13 cellular contexts compared by ENCODE assay signal in the genomic region with DNA sequence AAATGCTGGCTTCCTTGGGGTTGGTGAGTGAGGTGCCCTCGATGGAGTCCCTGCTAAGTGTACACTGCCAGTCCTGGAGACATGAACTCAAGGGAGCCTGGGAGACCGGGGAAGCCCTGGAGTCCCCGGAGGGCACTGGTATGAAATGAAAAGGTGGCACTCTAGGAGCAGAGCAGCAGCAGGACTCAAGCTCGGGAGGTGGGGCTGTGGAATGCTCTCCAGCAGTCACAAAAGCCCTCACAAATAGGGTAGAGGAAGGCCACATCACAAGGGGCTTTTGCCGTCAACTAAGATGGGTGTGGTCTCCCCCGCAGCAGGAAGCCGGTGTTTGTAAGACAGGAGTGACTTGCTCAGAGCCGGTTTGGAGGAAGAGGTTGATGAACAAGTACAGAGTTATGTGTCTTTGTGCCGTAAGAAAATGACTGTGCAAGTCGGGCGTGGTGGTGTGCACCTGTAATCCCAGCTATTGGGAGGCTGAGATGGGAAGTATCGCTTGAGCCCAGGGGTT. TPM values are rescaled to one million over a fixed set of nuclear protein-coding genes. Genes with fewer than 3 reads are reported as not detected.
DNase-seq lines count a peak whose midpoint lies in the region; ATAC-seq and TF ChIP-seq lines count a peak whose summit lies in the region.
"Had no signal": no experiment of that assay in that cellular context is flagged by ENCODE, and none has a peak within 500 bp of the region (broad histone marks: within the 10 kb centered on the region; RNA-seq: fewer than 3 reads in every experiment).

No MANE protein-coding gene starts in this region.

- H3K9me2 ChIP-seq in GM23338 (ENCODE audit: insufficient read depth): no peaks in the 10 kb centered on the region

- no peaks in the 10 kb centered on the region for H3K27me3 ChIP-seq in GM23338 (ENCODE audit: insufficient read depth)
- H3K27me3 ChIP-seq in mammary epithelial cell (ENCODE audit: insufficient read depth, low read length): no peaks in the 10 kb centered on the region
- no peaks in the 10 kb centered on the region for H3K27me3 ChIP-seq in WERI-Rb-1 (ENCODE audit: insufficient read depth, low read depth, severe bottlenecking)
- peaks cover 0 to 26% (median 0%) of the 10 kb centered on the region in 7 donors for H3K27me3 ChIP-seq in spleen (replicated peaks in 1 of 7)

- no peak overlapping the region for H3K4me3 Mint-ChIP-seq in GM23338
- peak overlapping the region; percentile 56 for H3K4me3 Mint-ChIP-seq in activated CD4-positive, alpha-beta T cell treated with anti-CD3 and anti-CD28 coated beads for 36 hours
- H3K4me3 Mint-ChIP-seq: HFFc6, nephron progenitor cell had no signal

- no TSS peak for BruUV-seq in mammary epithelial cell (replicated peaks; lab: Mats Ljungman, UMichigan)

- H3K9me3 ChIP-seq in mammary epithelial cell (replicated peaks; ENCODE audit: insufficient read depth, low read length) (no peaks in the 10 kb centered on the region), WERI-Rb-1 (ENCODE audit: severe bottlenecking) (no peaks in the 10 kb centered on the region), spleen (no peaks in the 10 kb centered on the region)
- H3K9me3 ChIP-seq: thoracic aorta had no signal

- dilution Hi-C loops in mammary epithelial cell (cut with HindIII; ENCODE audit: low sequenced_read_pairs): no loop called here

- no peaks in the 10 kb centered on the region for H3K9me3 Mint-ChIP-seq in GM23338
- H3K9me3 Mint-ChIP-seq in activated CD4-positive, alpha-beta T cell treated with anti-CD3 and anti-CD28 coated beads for 36 hours (ENCODE audit: low read depth): peaks cover 2% of the 10 kb centered on the region
- H3K9me3 Mint-ChIP-seq: HFFc6, nephron progenitor cell had no signal

- no peak overlapping the region for H3K9ac ChIP-seq in mammary epithelial cell (ENCODE audit: insufficient read depth, low read length)

- no peaks in the 10 kb centered on the region; the same call in 2 of the 3 replicates for H3K4me1 Mint-ChIP-seq in GM23338
- H3K4me1 Mint-ChIP-seq in activated CD4-positive, alpha-beta T cell treated with anti-CD3 and anti-CD28 coated beads for 36 hours: peaks cover 50% of the 10 kb centered on the region
- H3K4me1 Mint-ChIP-seq: nephron progenitor cell had no signal

- H3K4me3 ChIP-seq in GM23338 (no peak overlapping the region), mammary epithelial cell (replicated peaks in 1 of 3; ENCODE audit: insufficient read depth in 1 of 3, low read depth in 2 of 3, low read length in 3 of 3) (no peak overlapping the region), WERI-Rb-1 (ENCODE audit: low read depth, low read length) (no peak overlapping the region), spleen (no peak overlapping the region)
- H3K4me3 ChIP-seq: thoracic aorta had no signal

- peaks cover 5% of the 10 kb centered on the region for H3K27me3 Mint-ChIP-seq in GM23338 (ENCODE audit: insufficient read depth, low read depth, poor library complexity)
- H3K27me3 Mint-ChIP-seq in activated CD4-positive, alpha-beta T cell treated with anti-CD3 and anti-CD28 coated beads for 36 hours: no peaks in the 10 kb centered on the region

- in situ Hi-C loops in mammary epithelial cell (cut with MboI; ENCODE audit: low sequenced_read_pairs in 2 of 2): no loop called here

- H3K36me3 Mint-ChIP-seq in GM23338 (ENCODE audit: low read depth): no peaks in the 10 kb centered on the region
- peaks cover 2% of the 10 kb centered on the region for H3K36me3 Mint-ChIP-seq in activated CD4-positive, alpha-beta T cell treated with anti-CD3 and anti-CD28 coated beads for 36 hours (ENCODE audit: low read depth)

- no peaks in the 10 kb centered on the region for H4K20me1 ChIP-seq in GM23338 (replicated peaks; ENCODE audit: insufficient read depth)
- H4K20me1 ChIP-seq in mammary epithelial cell (ENCODE audit: insufficient read depth, low read length): no peaks in the 10 kb centered on the region

- H3K4me2 ChIP-seq in GM23338 (no peak overlapping the region), mammary epithelial cell (ENCODE audit: insufficient read depth, low read depth, low read length) (peak overlapping the region; percentile 26)

- POLR2A ChIA-PET in activated CD4-positive, alpha-beta T cell treated with anti-CD3 and anti-CD28 coated beads for 36 hours (lab: Charles Lee): no interaction called here

- H3K79me2 ChIP-seq in GM23338 (replicated peaks; ENCODE audit: insufficient read depth): no peaks in the 10 kb centered on the region
- no peaks in the 10 kb centered on the region for H3K79me2 ChIP-seq in mammary epithelial cell (ENCODE audit: insufficient read depth, low read length)

- 10% methylated on average over 12 of the region's 12 CpGs for WGBS in mammary epithelial cell (ENCODE audit: low coverage, missing lambda C conversion rate)
- 34 to 48% (median 38%) methylated on average over 12 of the region's 12 CpGs for WGBS in spleen, 5 donors

- CTCF ChIA-PET in activated CD4-positive, alpha-beta T cell treated with anti-CD3 and anti-CD28 coated beads for 36 hours (lab: Charles Lee): interaction anchor here (0.6 to 1.6 kb wide), 5 partner anchors 17 to 1517 kb away, joined by 3 to 6 read pairs (median 3); no protein-coding TSS in a partner anchor
- CTCF ChIA-PET in mammary epithelial cell (lab: Charles Lee; ENCODE audit: low non-redundant PET): no interaction called here

- TF ChIP-seq CTCF in GM23338 (conservative IDR thresholded peaks at IDR 0.05; ENCODE audit: low read depth in 2 of 2) (no peak), mammary epithelial cell (conservative IDR thresholded peaks at IDR 0.05 in 1 of 2, IDR thresholded peaks at IDR 0.05 in 1 of 2; ENCODE audit: extremely low read depth in 1 of 2, insufficient read depth in 1 of 2, low read depth in 1 of 2, low read length in 2 of 2) (no peak), WERI-Rb-1 (IDR thresholded peaks at IDR 0.05; ENCODE audit: low read depth, low read length) (no peak), spleen (IDR thresholded peaks at IDR 0.05 in 8 of 11, conservative IDR thresholded peaks at IDR 0.05 in 3 of 11) (no peak)

- peaks cover 3% of the 10 kb centered on the region; the same call in 1 of the 2 replicates for H3K4me1 ChIP-seq in GM23338 (ENCODE audit: insufficient read depth)
- no peaks in the 10 kb centered on the region for H3K4me1 ChIP-seq in mammary epithelial cell (ENCODE audit: insufficient read depth, low read length)
- H3K4me1 ChIP-seq in spleen: peaks cover 0 to 13% (median 0%) of the 10 kb centered on the region in 6 donors

- H3F3A ChIP-seq in GM23338 (replicated peaks; ENCODE audit: low read depth): no peaks in the 10 kb centered on the region

- no peak for TF ChIP-seq POLR2A in spleen (IDR thresholded peaks at IDR 0.05)

- H2AFZ ChIP-seq in GM23338 (peak overlapping the region; percentile 80), mammary epithelial cell (ENCODE audit: low read depth, low read length) (peak overlapping the region; percentile 81)

- intact Hi-C loops in activated CD4-positive, alpha-beta T cell treated with anti-CD3 and anti-CD28 coated beads for 36 hours (cut with DNase I, micrococcal nuclease): loop anchor here in 1 of 2 experiments (1.0 kb wide), 1 partner anchor 20 kb away; a partner anchor contains a TSS
- intact Hi-C loops in mammary epithelial cell (cut with micrococcal nuclease): no loop called here
- intact Hi-C loops in spleen (cut with DNase I; ENCODE audit: low total_unique reads): no loop called here

- ATAC-seq in GM23338: peak; percentile 53
- peak; percentile 97 for ATAC-seq in activated CD4-positive, alpha-beta T cell treated with anti-CD3 and anti-CD28 coated beads for 36 hours

- DNase-seq in GM23338 (ENCODE audit: low spot score) (no peak), mammary epithelial cell (peak; percentile 63), NCI-H526 treated with DMSO at 0.1 percent for 48 hours (lab: John Stamatoyannopoulos, UW) (no peak), WERI-Rb-1 (no peak), spleen (no peak), NCI-H345 (lab: John Stamatoyannopoulos, UW) (no peak)
- DNase-seq in activated CD4-positive, alpha-beta T cell treated with anti-CD3 and anti-CD28 coated beads for 36 hours: peak; percentile 81
- peak; percentile 77 for DNase-seq in stimulated activated CD4-positive, alpha-beta T cell treated with anti-CD3 and anti-CD28 coated beads, Interleukin-1b, Interleukin-23, amount 100 ng/mL, for 48 hours
- DNase-seq: erythroblast, HFFc6, NCI-H1092 treated with DMSO at 0.1 percent for 48 hours, nephron progenitor cell had no signal

- no peaks in the 10 kb centered on the region for H3K36me3 ChIP-seq in GM23338 (ENCODE audit: insufficient read depth)
- no peaks in the 10 kb centered on the region for H3K36me3 ChIP-seq in mammary epithelial cell (ENCODE audit: insufficient read depth, low read length)
- H3K36me3 ChIP-seq in WERI-Rb-1: no peaks in the 10 kb centered on the region
- no peaks in the 10 kb centered on the region for H3K36me3 ChIP-seq in spleen
- H3K36me3 ChIP-seq: thoracic aorta had no signal

- no peak overlapping the region for H3K27ac ChIP-seq in GM23338 (ENCODE audit: low read depth)
- H3K27ac ChIP-seq in mammary epithelial cell (ENCODE audit: insufficient read depth, low read depth, low read length): no peak overlapping the region
- no peak overlapping the region for H3K27ac ChIP-seq in WERI-Rb-1
- peak overlapping the region in 3 of 8 donors; percentile 8 to 45 (median 24) for H3K27ac ChIP-seq in spleen
- H3K27ac ChIP-seq: thoracic aorta had no signal

- H3K27ac Mint-ChIP-seq in GM23338: no peak overlapping the region
- H3K27ac Mint-ChIP-seq in activated CD4-positive, alpha-beta T cell treated with anti-CD3 and anti-CD28 coated beads for 36 hours: peak overlapping the region; percentile 96
- H3K27ac Mint-ChIP-seq: HFFc6, nephron progenitor cell had no signal

RNA-seq across cellular contexts. Expression of a gene that starts 19.3 kb away (rescaled TPM):
- total RNA-seq in GM23338 (2014; rRNA removed; shearing (Covaris generic)): 38.3 and 52.8 TPM in 2 replicates
- polyA plus RNA-seq in GM23338 (2016; fragmentation: Nextera tagmentation; extraction: Ambion mirVana) (26.1 and 31.3 TPM in 2 replicates), mammary epithelial cell (13.9 TPM), spleen (1 to 10 TPM; 3.5 to 4.0 (median 3.9) TPM)
- 10 to 100 TPM; 29.4 to 30.4 TPM for total RNA-seq in activated CD4-positive, alpha-beta T cell treated with anti-CD3 and anti-CD28 coated beads for 36 hours
- total RNA-seq in mammary epithelial cell (10 to 100 TPM in 1 of 2 donors, 1 to 10 TPM in 1; 5.3 to 10.5 TPM), spleen (1 to 10 TPM; 2.3 to 4.8 (median 4.0) TPM)
- 6.5 TPM for polyA minus RNA-seq in mammary epithelial cell

Comparison
In these comparisons a context has a peak if more than half of its experiments do, and no peak if none do; other contexts are left out.
1. DNase-seq: peak in activated CD4-positive, alpha-beta T cell treated with anti-CD3 and anti-CD28 coated beads for 36 hours (single experiment), mammary epithelial cell (single experiment) and stimulated activated CD4-positive, alpha-beta T cell treated with anti-CD3 and anti-CD28 coated beads, Interleukin-1b, Interleukin-23, amount 100 ng/mL, for 48 hours (single experiment); none in GM23338 (single experiment), NCI-H526 treated with DMSO at 0.1 percent for 48 hours (single experiment), WERI-Rb-1 (single experiment), spleen (single experiment) and NCI-H345 (single experiment).